ENCODE assay signal across 9 cellular contexts in the genomic region with DNA sequence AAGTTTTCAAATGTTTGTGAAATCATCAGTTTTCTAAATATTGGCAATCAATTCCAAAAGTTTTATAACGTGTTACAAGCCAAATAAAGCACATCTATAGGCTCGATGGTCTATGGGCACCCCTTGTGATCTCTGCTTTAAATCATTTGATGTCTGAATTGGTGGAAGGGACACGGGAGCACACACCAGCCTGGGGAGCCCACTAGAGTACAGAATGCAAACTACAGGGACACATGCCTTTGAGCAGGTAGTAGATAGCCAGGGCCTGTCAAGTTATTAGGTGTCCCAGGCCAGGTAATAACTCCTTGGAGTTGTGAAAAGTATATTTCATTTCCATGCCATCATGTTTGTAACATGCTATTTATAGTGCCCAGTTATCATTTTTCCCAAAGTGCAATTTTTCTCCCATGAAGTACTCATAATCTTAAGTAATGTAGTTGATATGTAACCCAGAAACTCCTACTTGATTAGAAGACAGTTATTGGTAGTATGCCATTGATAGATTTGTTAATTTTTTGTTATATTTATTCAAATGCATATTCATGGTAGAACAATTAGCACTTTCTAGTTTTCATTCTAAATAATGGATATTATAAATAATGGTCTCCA.
A peak's percentile ranks its signal among the peaks of the same experiment; 100 is the strongest.
DNase-seq lines count a peak whose midpoint lies in the region; ATAC-seq and TF ChIP-seq lines count a peak whose summit lies in the region.
"Had no signal": no experiment of that assay in that cellular context is flagged by ENCODE, and none has a peak within 500 bp of the region (broad histone marks: within the 10 kb centered on the region; RNA-seq: fewer than 3 reads in every experiment).

No MANE protein-coding gene starts in this region.

- no peaks in the 10 kb centered on the region for H3K27me3 Mint-ChIP-seq in stimulated activated memory B cell treated with anti-CD40 and anti-IgM and Interleukin-4, amounts not matched to agents 10 μg/mL and 1 μg/mL and 100 μg/mL, for 72 hours

- H3K4ac ChIP-seq in neuronal stem cell (ENCODE audit: low read length) = no peak overlapping the region

- peak overlapping the region; percentile 22 for H3K4me3 ChIP-seq in OCI-LY1 (ENCODE audit: low read depth, low read length, poor library complexity, severe bottlenecking)
- no peak overlapping the region for H3K4me3 ChIP-seq in neuronal stem cell (ENCODE audit: low read length in 2 of 2)

- peak overlapping the region; percentile 56 for H3K4me3 Mint-ChIP-seq in stimulated activated memory B cell treated with anti-CD40 and anti-IgM and Interleukin-4, amounts not matched to agents 10 μg/mL and 1 μg/mL and 100 μg/mL, for 72 hours

- H3F3A ChIP-seq in OCI-LY1 (ENCODE audit: insufficient read depth, low read length) = no peaks in the 10 kb centered on the region

- no peak overlapping the region for H2AK5ac ChIP-seq in neuronal stem cell (ENCODE audit: low read depth, low read length)

- no peaks in the 10 kb centered on the region for H3K9me3 Mint-ChIP-seq in stimulated activated memory B cell treated with anti-CD40 and anti-IgM and Interleukin-4, amounts not matched to agents 10 μg/mL and 1 μg/mL and 100 μg/mL, for 72 hours

- no peak overlapping the region for H3K14ac ChIP-seq in neuronal stem cell (ENCODE audit: low read length)

- H2AFZ ChIP-seq in OCI-LY1 (ENCODE audit: low read length) (no peak overlapping the region), neuronal stem cell (ENCODE audit: low read length) (no peak overlapping the region)

- peaks cover 13% of the 10 kb centered on the region for H3K36me3 Mint-ChIP-seq in stimulated activated memory B cell treated with anti-CD40 and anti-IgM and Interleukin-4, amounts not matched to agents 10 μg/mL and 1 μg/mL and 100 μg/mL, for 72 hours

- H2BK120ac ChIP-seq in neuronal stem cell (ENCODE audit: low read depth, low read length) = no peak overlapping the region

- H3K4me1 Mint-ChIP-seq in stimulated activated memory B cell treated with anti-CD40 and anti-IgM and Interleukin-4, amounts not matched to agents 10 μg/mL and 1 μg/mL and 100 μg/mL, for 72 hours = peaks cover 22% of the 10 kb centered on the region

- H3K9ac ChIP-seq in OCI-LY1 (ENCODE audit: low read length) (no peak overlapping the region), neuronal stem cell (ENCODE audit: low read depth, low read length, poor library complexity) (no peak overlapping the region)

- H3K27ac ChIP-seq in OCI-LY1 (ENCODE audit: low read depth, low read length, poor library complexity, severe bottlenecking) (peak overlapping the region; percentile 86), neuronal stem cell (replicated peaks; ENCODE audit: low read length) (no peak overlapping the region)

- TF ChIP-seq POLR2A in erythroblast (IDR thresholded peaks at IDR 0.05; ENCODE audit: low read length) = no peak

- H3K27me3 ChIP-seq in OCI-LY1 (ENCODE audit: insufficient read depth, low read length) = no peaks in the 10 kb centered on the region
- no peaks in the 10 kb centered on the region for H3K27me3 ChIP-seq in neuronal stem cell (ENCODE audit: control insufficient read depth in 3 of 3, insufficient read depth in 3 of 3, low read depth in 1 of 3, low read length in 3 of 3)

- WGBS in neuronal stem cell (ENCODE audit: extremely low coverage in 2 of 2, insufficient read length in 2 of 2, insufficient replicate concordance in 1 of 2), 2 donors = no CpG with 5 or more reads among the region's 3 CpGs

- H4K20me1 ChIP-seq in OCI-LY1 (ENCODE audit: insufficient read depth, low read length) = no peaks in the 10 kb centered on the region

- no peaks in the 10 kb centered on the region for H3K79me2 ChIP-seq in OCI-LY1 (ENCODE audit: insufficient read depth, low read length)

- ATAC-seq in HG03097 (IDR thresholded peaks at IDR 0.05; ENCODE audit: low FRiP score, unreplicated experiment) = peak; percentile 77
- ATAC-seq in stimulated activated memory B cell treated with anti-CD40 and anti-IgM and Interleukin-4, amounts not matched to agents 10 μg/mL and 1 μg/mL and 100 μg/mL, for 72 hours = peak; percentile 97

- H2BK15ac ChIP-seq in neuronal stem cell (ENCODE audit: low read length) = no peak overlapping the region

- H3K9me3 ChIP-seq in OCI-LY1 (ENCODE audit: low read length) (no peaks in the 10 kb centered on the region), neuronal stem cell (replicated peaks in 1 of 2; ENCODE audit: control insufficient read depth in 2 of 2, insufficient read depth in 1 of 2, low read depth in 1 of 2, low read length in 2 of 2) (no peaks in the 10 kb centered on the region)

- peaks cover 3% of the 10 kb centered on the region for H3K79me1 ChIP-seq in neuronal stem cell (ENCODE audit: low read depth, low read length)

- peak overlapping the region; percentile 91 for H3K27ac Mint-ChIP-seq in stimulated activated memory B cell treated with anti-CD40 and anti-IgM and Interleukin-4, amounts not matched to agents 10 μg/mL and 1 μg/mL and 100 μg/mL, for 72 hours

- no peak overlapping the region for H2BK12ac ChIP-seq in neuronal stem cell (ENCODE audit: low read length)

- no peak overlapping the region for H3K18ac ChIP-seq in neuronal stem cell (ENCODE audit: low read length)

- DNase-seq in EH (ENCODE audit: low read depth) (peak; percentile 37), GM19238 (ENCODE audit: insufficient read length, low spot score) (peak; percentile 35), erythroblast (lab: John Stamatoyannopoulos, UW) (peak; percentile 39 to 56), GOT3 (lab: John Stamatoyannopoulos, UW) (no peak), neuronal stem cell (ENCODE audit: low spot score) (no peak)
- DNase-seq: right cardiac atrium had no signal

- H4K8ac ChIP-seq in neuronal stem cell (ENCODE audit: low read depth, low read length) = no peak overlapping the region

- H3K4me2 ChIP-seq in OCI-LY1 (ENCODE audit: low read length) = peak overlapping the region; percentile 43
- no peak overlapping the region for H3K4me2 ChIP-seq in neuronal stem cell (ENCODE audit: insufficient read depth, low read length, poor library complexity, severe bottlenecking)

- peaks cover 72% of the 10 kb centered on the region for H3K4me1 ChIP-seq in OCI-LY1 (ENCODE audit: insufficient read depth, low read length, severe bottlenecking)
- no peaks in the 10 kb centered on the region for H3K4me1 ChIP-seq in neuronal stem cell (ENCODE audit: control insufficient read depth in 2 of 2, insufficient read depth in 1 of 2, low read depth in 1 of 2, low read length in 2 of 2)

- no peak overlapping the region for H2BK5ac ChIP-seq in neuronal stem cell (ENCODE audit: low read length)

- H3K36me3 ChIP-seq in OCI-LY1 (ENCODE audit: insufficient read depth, low read length) (peaks cover 28% of the 10 kb centered on the region; the same call in 1 of the 2 replicates), neuronal stem cell (replicated peaks in 1 of 2; ENCODE audit: control insufficient read depth in 2 of 2, insufficient read depth in 2 of 2, low read length in 2 of 2) (peaks cover 0 to 11% of the 10 kb centered on the region in 2 donors)

- H3K23ac ChIP-seq in neuronal stem cell (ENCODE audit: low read depth, low read length, poor library complexity) = no peak overlapping the region

- H3K9me2 ChIP-seq in OCI-LY1 (ENCODE audit: low read depth, low read length) = no peaks in the 10 kb centered on the region

- peak; percentile 88 for TF ChIP-seq CTCF in OCI-LY1 (IDR thresholded peaks at IDR 0.05; ENCODE audit: low read length)

- H4K91ac ChIP-seq in neuronal stem cell (ENCODE audit: low read depth, low read length, poor library complexity) = no peak overlapping the region

Comparison
In these comparisons a context has a peak if more than half of its experiments do, and no peak if none do; other contexts are left out.
1. DNase-seq: peak in EH (single experiment), GM19238 (single experiment) and erythroblast (2 of 2); none in GOT3 (single experiment) and neuronal stem cell (single experiment).